Comparison of ENCODE assay signal across 10 cellular contexts in the genomic region with DNA sequence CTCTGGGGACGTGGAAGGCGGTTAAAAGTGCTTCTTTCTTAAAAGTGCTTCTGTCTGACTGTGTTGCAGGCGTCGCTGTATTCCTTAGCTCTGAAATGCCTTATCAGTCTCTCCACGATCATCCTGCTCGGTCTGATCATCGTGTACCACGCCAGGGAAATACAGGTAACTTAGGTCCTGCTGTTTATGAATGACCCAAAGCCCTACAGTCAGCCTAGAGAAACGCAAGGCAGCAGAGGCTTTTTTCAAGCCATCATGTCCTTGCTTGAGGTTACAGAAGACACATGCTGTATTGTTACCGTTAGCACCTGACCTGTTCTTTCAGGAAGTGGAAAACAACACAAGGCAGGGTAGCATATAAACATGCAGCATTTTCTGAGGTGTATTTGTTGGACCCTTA. TPM values are rescaled to one million over a fixed set of nuclear protein-coding genes. Genes with fewer than 3 reads are reported as not detected.
A peak's percentile ranks its signal among the peaks of the same experiment; 100 is the strongest.
DNase-seq lines count a peak whose midpoint lies in the region; ATAC-seq, FAIRE-seq and TF ChIP-seq lines count a peak whose summit lies in the region.
"Had no signal": no experiment of that assay in that cellular context is flagged by ENCODE, and none has a peak within 500 bp of the region (broad histone marks: within the 10 kb centered on the region; RNA-seq: fewer than 3 reads in every experiment).

No MANE protein-coding gene starts in this region.

- H3K9me3 ChIP-seq in AG04450 (ENCODE audit: control insufficient read depth, insufficient read depth, low read length): no peaks in the 10 kb centered on the region; the same call in 1 of the 2 replicates
- H3K9me3 ChIP-seq in lower lobe of right lung: no peaks in the 10 kb centered on the region
- no peaks in the 10 kb centered on the region for H3K9me3 ChIP-seq in colonic mucosa
- H3K9me3 ChIP-seq in CD4-positive, alpha-beta T cell (ENCODE audit: control insufficient read depth, low read length): no peaks in the 10 kb centered on the region

- intact Hi-C loops in activated B cell treated with CpG ODN at 0.5 μM for 24 hours (cut with micrococcal nuclease) (no loop called here), lower lobe of right lung (cut with DNase I) (no loop called here), colonic mucosa (cut with DNase I) (loop anchor here (5.0 kb wide), 1 partner anchor 88 kb away; no protein-coding TSS in a partner anchor)
- intact Hi-C loops in CD4-positive, alpha-beta T cell (cut with DNase I, micrococcal nuclease): no loop called here

- no peaks in the 10 kb centered on the region for H3K9me3 Mint-ChIP-seq in activated B cell treated with CpG ODN at 0.5 μM for 24 hours
- no peaks in the 10 kb centered on the region for H3K9me3 Mint-ChIP-seq in CD4-positive, alpha-beta T cell

- DNase-seq in AG04450 (ENCODE audit: low read depth, low spot score) (no peak), GM12892 (ENCODE audit: insufficient read length) (no peak), activated B cell treated with CpG ODN at 0.5 μM for 24 hours (no peak), lower lobe of right lung (no peak), NK-92 (lab: John Stamatoyannopoulos, UW; ENCODE audit: unreplicated experiment) (no peak), NCI-H1930 (lab: John Stamatoyannopoulos, UW) (no peak), colonic mucosa (no peak)
- DNase-seq in CD4-positive, alpha-beta T cell: no peak
- DNase-seq: RPMI8226 had no signal

- TF ChIP-seq POLR2A in GM12892 (IDR thresholded peaks at IDR 0.05; ENCODE audit: low read depth, low read length): no peak

- H3K27ac ChIP-seq in AG04450 (ENCODE audit: low read depth, low read length) (no peak overlapping the region), lower lobe of right lung (no peak overlapping the region), colonic mucosa (no peak overlapping the region)
- H3K27ac ChIP-seq in CD4-positive, alpha-beta T cell (ENCODE audit: low read depth, low read length): no peak overlapping the region

- CTCF ChIA-PET in AG04450 (lab: Charles Lee): interaction anchor here (0.8 kb wide), 1 partner anchor 85 kb away, joined by 3 read pairs; no protein-coding TSS in a partner anchor
- CTCF ChIA-PET in activated B cell treated with CpG ODN at 0.5 μM for 24 hours (lab: Charles Lee): no interaction called here
- CTCF ChIA-PET in CD4-positive, alpha-beta T cell (lab: Charles Lee): no interaction called here

- peak overlapping the region; percentile 17 for H3K4me3 Mint-ChIP-seq in activated B cell treated with CpG ODN at 0.5 μM for 24 hours
- H3K4me3 Mint-ChIP-seq in CD4-positive, alpha-beta T cell: no peak overlapping the region

- POLR2A ChIA-PET in AG04450 (lab: Yijun Ruan, JAX) (no interaction called here), activated B cell treated with CpG ODN at 0.5 μM for 24 hours (lab: Charles Lee) (no interaction called here)
- POLR2A ChIA-PET in CD4-positive, alpha-beta T cell (lab: Charles Lee): no interaction called here

- H3K4me3 ChIP-seq in AG04450 (ENCODE audit: low read depth, low read length): peak overlapping the region; percentile 69
- peak overlapping the region; percentile 58 for H3K4me3 ChIP-seq in lower lobe of right lung
- H3K4me3 ChIP-seq in colonic mucosa: no peak overlapping the region

- H3K27me3 ChIP-seq in AG04450 (ENCODE audit: control insufficient read depth, insufficient read depth, low read length) (peaks cover 35% of the 10 kb centered on the region), lower lobe of right lung (ENCODE audit: low read depth) (peaks cover 54% of the 10 kb centered on the region), colonic mucosa (peaks cover 51% of the 10 kb centered on the region)
- peaks cover 45% of the 10 kb centered on the region for H3K27me3 ChIP-seq in CD4-positive, alpha-beta T cell (ENCODE audit: control insufficient read depth, insufficient read depth, low read length)

- peaks cover 40% of the 10 kb centered on the region for H3K27me3 Mint-ChIP-seq in activated B cell treated with CpG ODN at 0.5 μM for 24 hours
- H3K27me3 Mint-ChIP-seq in CD4-positive, alpha-beta T cell: peaks cover 53% of the 10 kb centered on the region

- H3K36me3 ChIP-seq in lower lobe of right lung: no peaks in the 10 kb centered on the region
- H3K36me3 ChIP-seq in colonic mucosa: no peaks in the 10 kb centered on the region

- no peak overlapping the region for H3K9ac ChIP-seq in colonic mucosa (ENCODE audit: low read depth in 2 of 2, low read length in 2 of 2)

- peaks cover 9% of the 10 kb centered on the region for H3K4me1 Mint-ChIP-seq in activated B cell treated with CpG ODN at 0.5 μM for 24 hours
- no peaks in the 10 kb centered on the region for H3K4me1 Mint-ChIP-seq in CD4-positive, alpha-beta T cell (ENCODE audit: low read depth)

- H3K27ac Mint-ChIP-seq in activated B cell treated with CpG ODN at 0.5 μM for 24 hours: no peak overlapping the region
- no peak overlapping the region for H3K27ac Mint-ChIP-seq in CD4-positive, alpha-beta T cell

- TF ChIP-seq CTCF in AG04450 (IDR thresholded peaks at IDR 0.05; ENCODE audit: low read depth, low read length) (no peak), activated B cell treated with CpG ODN at 0.5 μM for 24 hours (IDR thresholded peaks at IDR 0.05) (no peak), lower lobe of right lung (IDR thresholded peaks at IDR 0.05) (no peak), colonic mucosa (IDR thresholded peaks at IDR 0.05) (no peak)
- no peak for TF ChIP-seq CTCF in CD4-positive, alpha-beta T cell (IDR thresholded peaks at IDR 0.05)

- peaks cover 22% of the 10 kb centered on the region for H3K4me1 ChIP-seq in lower lobe of right lung
- H3K4me1 ChIP-seq in colonic mucosa: peaks cover 6% of the 10 kb centered on the region

- H3K36me3 Mint-ChIP-seq in activated B cell treated with CpG ODN at 0.5 μM for 24 hours (ENCODE audit: low read depth): no peaks in the 10 kb centered on the region
- H3K36me3 Mint-ChIP-seq in CD4-positive, alpha-beta T cell (ENCODE audit: low read depth): no peaks in the 10 kb centered on the region

- ATAC-seq in activated B cell treated with CpG ODN at 0.5 μM for 24 hours (ENCODE audit: low read depth) (no peak), lower lobe of right lung (no peak)
- no peak for ATAC-seq in CD4-positive, alpha-beta T cell (ENCODE audit: poor library complexity)

- FAIRE-seq in GM12892 (lab: Jason Lieb, UNC): peak; percentile 60

RNA-seq across cellular contexts. Expression of a gene that starts 2.0 kb away (rescaled TPM):
- 0.86 and 1.2 TPM in 2 replicates for polyA plus RNA-seq in AG04450 (2011; rRNA removed)
- 1.1 and 1.3 TPM in 2 replicates for polyA minus RNA-seq in AG04450 (2011; rRNA and poly(A)+ RNA removed)
- 0.45 TPM for polyA plus RNA-seq in GM12892 (2012; ENCODE audit: missing spikeins)
- total RNA-seq in activated B cell treated with CpG ODN at 0.5 μM for 24 hours: not detected in 2 replicates
- total RNA-seq in lower lobe of right lung: 1.2 TPM
- total RNA-seq in colonic mucosa: under 1 TPM; 0.69 to 0.84 TPM
- total RNA-seq in CD4-positive, alpha-beta T cell: not detected
- total RNA-seq: activated CD8-positive, alpha-beta memory T cell treated with anti-CD3 and anti-CD28 coated beads for 36 hours had no signal
